22 cellular contexts compared by ENCODE assay signal in the genomic region with DNA sequence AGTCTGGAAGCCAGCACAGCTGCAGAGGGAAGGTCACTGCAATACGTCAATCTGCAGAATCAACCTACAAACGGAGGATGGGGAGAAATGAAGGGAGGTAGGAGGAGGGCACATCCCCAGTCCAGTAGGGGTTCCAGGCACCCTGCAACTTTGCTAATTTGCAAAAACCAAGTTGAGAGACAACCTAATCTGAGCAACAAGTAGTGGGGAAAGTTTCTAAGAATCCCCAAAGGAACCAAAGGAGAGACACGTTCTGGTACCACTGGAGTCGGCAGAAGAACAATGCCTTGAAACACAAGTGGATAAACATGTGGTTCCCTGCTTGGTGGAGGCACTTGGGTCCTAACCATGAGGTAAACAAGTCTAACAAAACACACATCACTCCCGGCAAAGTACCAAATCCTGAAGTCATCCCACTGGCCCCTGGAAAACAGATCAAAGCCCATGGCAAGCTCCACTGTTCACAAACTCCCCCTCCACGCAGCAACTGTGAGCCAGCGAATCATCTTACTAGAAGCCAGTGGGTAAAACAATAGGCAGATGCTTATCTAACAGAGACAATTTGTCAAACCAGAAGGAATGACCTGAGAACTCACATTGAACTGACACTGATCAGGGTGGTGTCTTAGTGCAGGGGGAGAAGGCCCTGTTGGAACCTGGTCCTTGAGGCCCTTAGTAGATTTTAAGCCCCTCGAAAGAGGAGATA. TPM values are rescaled to one million over a fixed set of nuclear protein-coding genes. Genes with fewer than 3 reads are reported as not detected.
DNase-seq lines count a peak whose midpoint lies in the region; ATAC-seq and TF ChIP-seq lines count a peak whose summit lies in the region.
"Had no signal": no experiment of that assay in that cellular context is flagged by ENCODE, and none has a peak within 500 bp of the region (broad histone marks: within the 10 kb centered on the region; RNA-seq: fewer than 3 reads in every experiment).

No MANE protein-coding gene starts in this region.

- CTCF ChIA-PET in PC-3 (lab: Charles Lee): no interaction called here

- H3K27me3 ChIP-seq in right cardiac atrium (ENCODE audit: control insufficient read depth, insufficient read depth): no peaks in the 10 kb centered on the region
- H3K27me3 ChIP-seq in PC-3 (ENCODE audit: low read length): no peaks in the 10 kb centered on the region
- H3K27me3 ChIP-seq: MG63, pancreas had no signal

- H2AFZ ChIP-seq in PC-3 (ENCODE audit: low read length): no peak overlapping the region
- H2AFZ ChIP-seq: GM23338 had no signal

- H3K9ac ChIP-seq in PC-3 (ENCODE audit: low read length): no peak overlapping the region

- H3K27me3 Mint-ChIP-seq in activated T-helper 17 cell treated with anti-CD3 and anti-CD28 coated beads, Interleukin-2, amount 50 U/mL, for 72 hours: no peaks in the 10 kb centered on the region
- H3K27me3 Mint-ChIP-seq in memory B cell: no peaks in the 10 kb centered on the region
- no peaks in the 10 kb centered on the region for H3K27me3 Mint-ChIP-seq in type B pancreatic cell
- H3K27me3 Mint-ChIP-seq: activated B cell treated with CpG ODN at 0.5 μM for 24 hours; activated CD8-positive, alpha-beta T cell treated with anti-CD3 and anti-CD28 coated beads for 36 hours had no signal

- no peaks in the 10 kb centered on the region for H3K9me2 ChIP-seq in PC-3 (replicated peaks; ENCODE audit: low read length)

- peak overlapping the region; percentile 57 for H3K27ac Mint-ChIP-seq in activated T-helper 17 cell treated with anti-CD3 and anti-CD28 coated beads, Interleukin-2, amount 50 U/mL, for 72 hours
- H3K27ac Mint-ChIP-seq in memory B cell (peak overlapping the region; percentile 70), type B pancreatic cell (peak overlapping the region; percentile 20)
- H3K27ac Mint-ChIP-seq: activated CD8-positive, alpha-beta T cell treated with anti-CD3 and anti-CD28 coated beads for 36 hours; CD4-positive, CD25-positive, alpha-beta regulatory T cell; GM23338; natural killer cell had no signal

- 57% methylated on average over 8 of the region's 8 CpGs for WGBS in right cardiac atrium

- H3K9me3 Mint-ChIP-seq in activated T-helper 17 cell treated with anti-CD3 and anti-CD28 coated beads, Interleukin-2, amount 50 U/mL, for 72 hours: no peaks in the 10 kb centered on the region
- no peaks in the 10 kb centered on the region for H3K9me3 Mint-ChIP-seq in memory B cell
- H3K9me3 Mint-ChIP-seq in type B pancreatic cell: no peaks in the 10 kb centered on the region
- H3K9me3 Mint-ChIP-seq: activated B cell treated with CpG ODN at 0.5 μM for 24 hours; activated CD8-positive, alpha-beta T cell treated with anti-CD3 and anti-CD28 coated beads for 36 hours; CD4-positive, CD25-positive, alpha-beta regulatory T cell; GM23338; natural killer cell had no signal

- H3K9me3 ChIP-seq in right cardiac atrium (ENCODE audit: control insufficient read depth, low read length) (no peaks in the 10 kb centered on the region), PC-3 (ENCODE audit: low read length) (no peaks in the 10 kb centered on the region)
- H3K9me3 ChIP-seq: MG63, pancreas had no signal

- peaks cover 85% of the 10 kb centered on the region for H3K36me3 Mint-ChIP-seq in activated T-helper 17 cell treated with anti-CD3 and anti-CD28 coated beads, Interleukin-2, amount 50 U/mL, for 72 hours (ENCODE audit: low read depth)
- H3K36me3 Mint-ChIP-seq in memory B cell (peaks cover 15% of the 10 kb centered on the region), type B pancreatic cell (peaks cover 25% of the 10 kb centered on the region)
- H3K36me3 Mint-ChIP-seq: natural killer cell had no signal

- H3K27ac ChIP-seq in right cardiac atrium (ENCODE audit: low read length): peak overlapping the region; percentile 51
- no peak overlapping the region for H3K27ac ChIP-seq in PC-3 (ENCODE audit: low read length)
- H3K27ac ChIP-seq: pancreas had no signal

- intact Hi-C loops in right cardiac atrium (cut with DNase I): no loop called here
- intact Hi-C loops in left cardiac atrium (cut with DNase I): no loop called here
- intact Hi-C loops in PC-3 (cut with micrococcal nuclease): no loop called here

- H3F3A ChIP-seq in PC-3 (ENCODE audit: low read length, unreplicated experiment): no peaks in the 10 kb centered on the region

- H3K4me3 Mint-ChIP-seq in activated T-helper 17 cell treated with anti-CD3 and anti-CD28 coated beads, Interleukin-2, amount 50 U/mL, for 72 hours: no peak overlapping the region
- H3K4me3 Mint-ChIP-seq in memory B cell: no peak overlapping the region
- peak overlapping the region; percentile 27 for H3K4me3 Mint-ChIP-seq in type B pancreatic cell
- H3K4me3 Mint-ChIP-seq: activated CD8-positive, alpha-beta T cell treated with anti-CD3 and anti-CD28 coated beads for 36 hours; GM23338; natural killer cell had no signal

- peaks cover 71% of the 10 kb centered on the region for H3K79me2 ChIP-seq in PC-3 (ENCODE audit: low read length)

- H3K4me1 Mint-ChIP-seq in activated T-helper 17 cell treated with anti-CD3 and anti-CD28 coated beads, Interleukin-2, amount 50 U/mL, for 72 hours: peaks cover 31% of the 10 kb centered on the region
- H3K4me1 Mint-ChIP-seq in memory B cell (peaks cover 34% of the 10 kb centered on the region), type B pancreatic cell (ENCODE audit: unreplicated experiment) (peaks cover 64% of the 10 kb centered on the region)

- peaks cover 16% of the 10 kb centered on the region for H3K4me1 ChIP-seq in right cardiac atrium (ENCODE audit: control insufficient read depth, insufficient read depth, low read length)
- H3K4me1 ChIP-seq in PC-3 (ENCODE audit: insufficient read depth, low read length): peaks cover 21% of the 10 kb centered on the region

- H3K4me3 ChIP-seq in right cardiac atrium (ENCODE audit: low read length) (no peak overlapping the region), PC-3 (ENCODE audit: low read length) (no peak overlapping the region)
- H3K4me3 ChIP-seq: GM23338, MG63, pancreas had no signal

- DNase-seq in right cardiac atrium: no peak
- DNase-seq in left cardiac atrium: no peak
- no peak for DNase-seq in memory B cell (ENCODE audit: low spot score in 2 of 2)
- no peak for DNase-seq in type B pancreatic cell (ENCODE audit: extremely low spot score, unreplicated experiment)
- DNase-seq in PC-3: no peak
- DNase-seq in stimulated activated CD4-positive, alpha-beta T cell treated with anti-CD3 and anti-CD28 coated beads, Interleukin-1b, Interleukin-23, amount 100 ng/mL, for 48 hours: no peak
- DNase-seq: activated B cell treated with CpG ODN at 0.5 μM for 24 hours; activated CD8-positive, alpha-beta T cell treated with anti-CD3 and anti-CD28 coated beads for 36 hours; amygdala; CD4-positive, CD25-positive, alpha-beta regulatory T cell; head of caudate nucleus; MG63; midbrain; natural killer cell; NCI-H2029 treated with DMSO at 0.1 percent for 48 hours; NCI-H446; pancreas; T-helper 9 cell; trophoblast cell had no signal

- no peak overlapping the region for H3K4me2 ChIP-seq in PC-3 (ENCODE audit: low read length)
- H3K4me2 ChIP-seq: GM23338 had no signal

- TF ChIP-seq CTCF in type B pancreatic cell (conservative IDR thresholded peaks at IDR 0.05) (no peak), PC-3 (conservative IDR thresholded peaks at IDR 0.05; ENCODE audit: low read depth, low read length) (no peak)

- BruUV-seq in PC-3 (replicated peaks; lab: Mats Ljungman, UMichigan): no TSS peak

- ATAC-seq in right cardiac atrium: no peak
- no peak for ATAC-seq in left cardiac atrium
- ATAC-seq in activated T-helper 17 cell treated with anti-CD3 and anti-CD28 coated beads, Interleukin-2, amount 50 U/mL, for 72 hours (replicated peaks): no peak
- ATAC-seq in memory B cell (ENCODE audit: low read depth): no peak
- ATAC-seq in HG03565 (IDR thresholded peaks at IDR 0.05; ENCODE audit: unreplicated experiment): no peak
- no peak for ATAC-seq in PC-3
- ATAC-seq: activated CD8-positive, alpha-beta T cell treated with anti-CD3 and anti-CD28 coated beads for 36 hours; GM23338; natural killer cell; pancreas had no signal

- POLR2A ChIA-PET in PC-3 (lab: Charles Lee; ENCODE audit: unreplicated experiment): no interaction called here

- peaks cover 12% of the 10 kb centered on the region; the same call in 1 of the 2 replicates for H4K20me1 ChIP-seq in PC-3 (ENCODE audit: low read length)

- peaks cover 32% of the 10 kb centered on the region for H3K36me3 ChIP-seq in PC-3 (ENCODE audit: low read depth, low read length)

RNA-seq across cellular contexts. Expression of gene MRPS18A, which starts 4.7 kb away (rescaled TPM):
- total RNA-seq in right cardiac atrium (10 to 100 TPM; 33.1 to 39.0 (median 34.9) TPM), left cardiac atrium (10 to 100 TPM; 34.8 to 36.5 TPM), type B pancreatic cell (ENCODE audit: low replicate concordance) (43.7 and 49.1 TPM in 2 replicates), PC-3 (2014; rRNA removed) (91.5 and 105 TPM in 2 replicates)
- 58.0 TPM for polyA plus RNA-seq in right cardiac atrium
- 10 to 100 TPM; 31.2 to 46.7 TPM for total RNA-seq in activated T-helper 17 cell treated with anti-CD3 and anti-CD28 coated beads, Interleukin-2, amount 50 U/mL, for 72 hours

RNA-seq across cellular contexts. Expression of gene RSPH9, which starts 38.0 kb away (rescaled TPM):
- under 1 TPM in 3 of 4 donors, not detected in 1; 0.11 to 0.18 (median 0.14) TPM for total RNA-seq in right cardiac atrium
- polyA plus RNA-seq in right cardiac atrium: 0.29 TPM
- under 1 TPM; 0.21 to 0.24 TPM for total RNA-seq in left cardiac atrium
- total RNA-seq in activated T-helper 17 cell treated with anti-CD3 and anti-CD28 coated beads, Interleukin-2, amount 50 U/mL, for 72 hours: under 1 TPM; 0.09 to 0.66 TPM
- 0.14 and 0.53 TPM in 2 replicates for total RNA-seq in type B pancreatic cell (ENCODE audit: low replicate concordance)
- total RNA-seq in PC-3 (2014; rRNA removed): not detected in 2 replicates
- total RNA-seq: activated B cell treated with CpG ODN at 0.5 μM for 24 hours had no signal

RNA-seq across cellular contexts. Expression of gene MAD2L1BP, which starts 47.2 kb away (rescaled TPM):
- total RNA-seq in right cardiac atrium: 10 to 100 TPM; 24.4 to 25.6 (median 25.0) TPM
- polyA plus RNA-seq in right cardiac atrium: 21.6 TPM
- total RNA-seq in left cardiac atrium: 10 to 100 TPM; 21.4 to 32.3 TPM
- total RNA-seq in activated T-helper 17 cell treated with anti-CD3 and anti-CD28 coated beads, Interleukin-2, amount 50 U/mL, for 72 hours: 10 to 100 TPM; 44.4 to 44.7 TPM
- total RNA-seq in type B pancreatic cell (ENCODE audit: low replicate concordance): 33.3 and 40.0 TPM in 2 replicates
- 25.1 and 40.9 TPM in 2 replicates for total RNA-seq in PC-3 (2014; rRNA removed)

RNA-seq across cellular contexts. Expression of gene GTPBP2, which starts 53.8 kb away (rescaled TPM):
- total RNA-seq in right cardiac atrium (10 to 100 TPM; 21.8 to 30.7 (median 28.5) TPM), left cardiac atrium (10 to 100 TPM; 24.2 to 31.9 TPM), type B pancreatic cell (ENCODE audit: low replicate concordance) (48.6 and 77.6 TPM in 2 replicates), PC-3 (2014; rRNA removed) (38.1 and 47.6 TPM in 2 replicates)
- polyA plus RNA-seq in right cardiac atrium: 24.6 TPM
- 10 to 100 TPM; 64.2 to 67.3 TPM for total RNA-seq in activated T-helper 17 cell treated with anti-CD3 and anti-CD28 coated beads, Interleukin-2, amount 50 U/mL, for 72 hours

Comparison
In these comparisons a context has a peak if more than half of its experiments do, and no peak if none do; other contexts are left out.
1. H3K27ac Mint-ChIP-seq: peak in every context shown above with its lines; median percentile 70 in memory B cell; 57 in activated T-helper 17 cell treated with anti-CD3 and anti-CD28 coated beads, Interleukin-2, amount 50 U/mL, for 72 hours; 20 in type B pancreatic cell.